In the genomic region with DNA sequence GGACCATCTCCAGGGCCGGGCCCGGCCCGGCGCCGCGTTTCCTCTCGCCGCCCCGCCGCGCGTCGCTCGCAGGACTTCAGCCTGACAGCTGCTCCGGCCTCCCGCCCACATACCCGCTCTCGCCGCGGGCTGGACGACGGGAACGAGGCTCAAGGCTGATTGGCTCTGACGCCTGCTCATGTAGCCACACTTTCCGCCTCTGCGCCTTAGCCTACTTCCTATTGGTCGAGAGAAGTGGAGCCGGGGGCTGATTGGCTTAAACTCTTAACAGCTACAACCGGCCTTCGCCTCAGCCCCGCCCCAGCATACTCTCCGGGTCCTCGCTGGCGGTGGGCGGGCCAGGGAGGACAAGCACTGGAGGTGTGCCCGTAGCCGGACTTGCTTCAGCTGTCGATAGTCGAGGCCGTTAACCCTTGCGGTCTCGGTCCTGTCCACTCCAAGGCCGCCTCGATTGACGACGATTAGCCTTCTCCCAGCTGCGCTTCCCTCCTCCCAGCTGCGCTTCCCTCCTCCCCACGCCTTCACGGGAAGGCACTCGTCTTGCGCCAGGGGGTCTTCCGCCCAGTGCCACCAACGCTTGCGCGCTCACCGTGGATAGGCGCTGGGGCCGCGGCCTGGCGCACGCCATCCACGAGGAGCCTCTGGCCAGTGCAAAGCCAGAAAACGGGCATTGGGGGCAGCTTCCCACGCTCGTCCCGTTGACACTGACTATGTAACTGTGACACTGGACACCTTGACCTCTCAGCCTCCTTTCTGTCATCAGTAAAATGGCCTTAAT, we compare ENCODE assay signal across 1 cellular context.
TF ChIP-seq lines count a peak whose summit lies in the region.

A gene (minus strand): TSS at position 86 of the 778 bp plus-strand sequence. CDS start 79 bp downstream, at position 7.

TF ChIP-seq in K562, 482 proteins besides CTCF, POLR2A, EP300 and RAD21 (continued from another document and continues in another):
- TF ChIP-seq, protein P1, sequence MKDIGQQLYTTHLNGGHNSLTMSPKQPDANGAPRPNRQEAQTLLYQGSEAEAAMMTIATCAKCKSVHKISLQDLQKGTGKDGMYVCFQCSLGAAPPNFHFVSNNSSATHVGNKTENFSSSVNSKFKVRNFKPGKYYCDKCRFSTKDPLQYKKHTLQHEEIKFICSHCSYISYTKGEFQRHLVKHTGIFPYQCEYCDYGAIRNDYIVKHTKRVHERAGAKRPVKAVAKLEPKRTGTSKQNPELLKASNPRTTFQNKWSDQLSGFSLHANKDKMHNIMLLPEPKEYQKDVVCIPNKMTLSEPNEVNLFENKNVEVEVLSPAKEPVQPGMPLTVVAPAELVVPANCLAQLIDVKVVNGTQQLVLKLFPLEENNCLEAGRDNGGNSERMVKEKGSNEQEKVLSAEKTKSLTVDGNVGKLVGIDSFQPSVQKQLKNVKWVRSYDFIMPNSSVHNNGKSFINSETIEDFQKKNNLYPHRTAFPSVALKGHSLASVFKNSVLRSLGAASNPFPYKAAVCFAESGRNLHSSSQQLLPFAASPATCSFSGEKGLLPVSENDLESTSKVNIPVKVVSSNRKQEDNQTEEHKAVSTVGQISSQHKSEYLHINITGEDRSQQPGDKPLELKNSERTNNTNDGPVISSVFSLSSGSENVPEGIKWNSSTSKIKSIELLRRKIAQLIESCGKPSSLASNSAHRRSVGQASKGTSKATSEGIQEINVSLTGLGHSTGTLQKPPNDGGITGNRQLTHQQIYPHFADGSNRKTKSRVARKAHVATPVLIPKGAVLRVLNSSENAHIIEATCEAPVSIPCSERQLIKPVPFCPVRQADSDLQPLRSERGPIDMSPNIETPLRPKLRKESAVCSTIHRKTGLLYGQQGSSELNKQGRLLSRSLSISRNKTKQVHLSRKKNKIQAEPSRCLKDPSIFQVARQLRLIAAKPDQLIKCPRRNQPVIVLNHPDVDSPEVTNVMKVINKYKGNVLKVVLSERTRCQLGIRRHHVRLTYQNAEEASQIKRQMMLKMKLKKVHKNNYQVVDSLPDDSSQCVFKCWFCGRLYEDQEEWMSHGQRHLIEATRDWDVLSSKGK (CRISPR knock-in tag; IDR thresholded peaks at IDR 0.05): no peak
- no peak for TF ChIP-seq ERF (CRISPR knock-in tag; IDR thresholded peaks at IDR 0.05)
- TF ChIP-seq ESRRA (IDR thresholded peaks at IDR 0.05; ENCODE audit: borderline replicate concordance, low read depth): 0 out of 2 replicates have a peak, but pooled peaks have one; percentile 4
- peak; percentile 93 for TF ChIP-seq L3MBTL2 (IDR thresholded peaks at IDR 0.05)
- TF ChIP-seq NFYB (IDR thresholded peaks at IDR 0.05; ENCODE audit: extremely low read depth, insufficient read length): peak; percentile 90
- no peak for TF ChIP-seq PTBP1 (IDR thresholded peaks at IDR 0.05; ENCODE audit: low read depth, low read length)
- no peak for TF ChIP-seq ZNF316 (IDR thresholded peaks at IDR 0.05)
- no peak for TF ChIP-seq ZNF785 (CRISPR knock-in tag; IDR thresholded peaks at IDR 0.05)
- TF ChIP-seq ZNF212 (CRISPR knock-in tag; IDR thresholded peaks at IDR 0.05): no peak
- peak; percentile 77 for TF ChIP-seq RNF2 (IDR thresholded peaks at IDR 0.05)
- TF ChIP-seq SPI1 (IDR thresholded peaks at IDR 0.05; ENCODE audit: borderline replicate concordance, low read depth, low read length): no peak
- no peak for TF ChIP-seq SNRNP70 (optimal IDR thresholded peaks at IDR 0.05; ENCODE audit: low read depth, low read length)
- no peak for TF ChIP-seq ZNF444 (CRISPR knock-in tag; IDR thresholded peaks at IDR 0.05)
- TF ChIP-seq, protein P2, sequence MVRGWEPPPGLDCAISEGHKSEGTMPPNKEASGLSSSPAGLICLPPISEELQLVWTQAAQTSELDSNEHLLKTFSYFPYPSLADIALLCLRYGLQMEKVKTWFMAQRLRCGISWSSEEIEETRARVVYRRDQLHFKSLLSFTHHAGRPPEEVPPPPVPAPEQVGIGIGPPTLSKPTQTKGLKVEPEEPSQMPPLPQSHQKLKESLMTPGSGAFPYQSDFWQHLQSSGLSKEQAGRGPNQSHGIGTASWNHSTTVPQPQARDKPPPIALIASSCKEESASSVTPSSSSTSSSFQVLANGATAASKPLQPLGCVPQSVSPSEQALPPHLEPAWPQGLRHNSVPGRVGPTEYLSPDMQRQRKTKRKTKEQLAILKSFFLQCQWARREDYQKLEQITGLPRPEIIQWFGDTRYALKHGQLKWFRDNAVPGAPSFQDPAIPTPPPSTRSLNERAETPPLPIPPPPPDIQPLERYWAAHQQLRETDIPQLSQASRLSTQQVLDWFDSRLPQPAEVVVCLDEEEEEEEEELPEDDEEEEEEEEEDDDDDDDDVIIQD (CRISPR knock-in tag; IDR thresholded peaks at IDR 0.05): no peak
- TF ChIP-seq, protein P3, sequence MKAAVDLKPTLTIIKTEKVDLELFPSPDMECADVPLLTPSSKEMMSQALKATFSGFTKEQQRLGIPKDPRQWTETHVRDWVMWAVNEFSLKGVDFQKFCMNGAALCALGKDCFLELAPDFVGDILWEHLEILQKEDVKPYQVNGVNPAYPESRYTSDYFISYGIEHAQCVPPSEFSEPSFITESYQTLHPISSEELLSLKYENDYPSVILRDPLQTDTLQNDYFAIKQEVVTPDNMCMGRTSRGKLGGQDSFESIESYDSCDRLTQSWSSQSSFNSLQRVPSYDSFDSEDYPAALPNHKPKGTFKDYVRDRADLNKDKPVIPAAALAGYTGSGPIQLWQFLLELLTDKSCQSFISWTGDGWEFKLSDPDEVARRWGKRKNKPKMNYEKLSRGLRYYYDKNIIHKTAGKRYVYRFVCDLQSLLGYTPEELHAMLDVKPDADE (conservative IDR thresholded peaks at IDR 0.05; ENCODE audit: control insufficient read depth, low read depth, low read length): 0 out of 2 replicates have a peak, but pooled peaks have one; percentile 12
- TF ChIP-seq ZBED1 (IDR thresholded peaks at IDR 0.05): no peak
- peak; percentile 59; the same call in 1 of the 2 replicates for TF ChIP-seq FOXM1 (IDR thresholded peaks at IDR 0.05; ENCODE audit: low read depth)
- no peak for TF ChIP-seq FOXM1 (CRISPR knock-in tag; IDR thresholded peaks at IDR 0.05; ENCODE audit: low read depth)
- no peak for TF ChIP-seq NCOA4 (IDR thresholded peaks at IDR 0.05; ENCODE audit: partially characterized antibody)
- peak; percentile 58 for TF ChIP-seq ATF1 (CRISPR knock-in tag; IDR thresholded peaks at IDR 0.05)
- peak; percentile 91 for TF ChIP-seq ATF1 (tag; IDR thresholded peaks at IDR 0.05)
- no peak for TF ChIP-seq ZNF668 (CRISPR knock-in tag; IDR thresholded peaks at IDR 0.05)
- no peak for TF ChIP-seq ESRRB (CRISPR knock-in tag; IDR thresholded peaks at IDR 0.05; ENCODE audit: borderline replicate concordance)
- TF ChIP-seq CEBPG (CRISPR knock-in tag; IDR thresholded peaks at IDR 0.05): 0 out of 2 replicates have a peak, but pooled peaks have one; percentile 11
- no peak for TF ChIP-seq CEBPG (tag; conservative IDR thresholded peaks at IDR 0.05 in 1 of 2, IDR thresholded peaks at IDR 0.05 in 1 of 2)
- no peak for TF ChIP-seq NR1H2 (CRISPR knock-in tag; IDR thresholded peaks at IDR 0.05)
- no peak for TF ChIP-seq NFRKB (IDR thresholded peaks at IDR 0.05; ENCODE audit: low read depth)
- TF ChIP-seq PHF21A (IDR thresholded peaks at IDR 0.05; ENCODE audit: borderline replicate concordance, low read depth): no peak; the same call in 1 of the 2 replicates
- TF ChIP-seq, protein P4, sequence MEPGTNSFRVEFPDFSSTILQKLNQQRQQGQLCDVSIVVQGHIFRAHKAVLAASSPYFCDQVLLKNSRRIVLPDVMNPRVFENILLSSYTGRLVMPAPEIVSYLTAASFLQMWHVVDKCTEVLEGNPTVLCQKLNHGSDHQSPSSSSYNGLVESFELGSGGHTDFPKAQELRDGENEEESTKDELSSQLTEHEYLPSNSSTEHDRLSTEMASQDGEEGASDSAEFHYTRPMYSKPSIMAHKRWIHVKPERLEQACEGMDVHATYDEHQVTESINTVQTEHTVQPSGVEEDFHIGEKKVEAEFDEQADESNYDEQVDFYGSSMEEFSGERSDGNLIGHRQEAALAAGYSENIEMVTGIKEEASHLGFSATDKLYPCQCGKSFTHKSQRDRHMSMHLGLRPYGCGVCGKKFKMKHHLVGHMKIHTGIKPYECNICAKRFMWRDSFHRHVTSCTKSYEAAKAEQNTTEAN (CRISPR knock-in tag; IDR thresholded peaks at IDR 0.05): no peak
- TF ChIP-seq KLF13 (tag; IDR thresholded peaks at IDR 0.05; ENCODE audit: borderline replicate concordance, low read depth): peak; percentile 60; the same call in 1 of the 2 replicates
- no peak for TF ChIP-seq KHSRP (IDR thresholded peaks at IDR 0.05)
- TF ChIP-seq, protein P5, sequence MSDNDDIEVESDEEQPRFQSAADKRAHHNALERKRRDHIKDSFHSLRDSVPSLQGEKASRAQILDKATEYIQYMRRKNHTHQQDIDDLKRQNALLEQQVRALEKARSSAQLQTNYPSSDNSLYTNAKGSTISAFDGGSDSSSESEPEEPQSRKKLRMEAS (CRISPR knock-in tag; IDR thresholded peaks at IDR 0.05): peak; percentile 64
- no peak for TF ChIP-seq TAF9B (IDR thresholded peaks at IDR 0.05; ENCODE audit: partially characterized antibody)
- TF ChIP-seq, protein P6, sequence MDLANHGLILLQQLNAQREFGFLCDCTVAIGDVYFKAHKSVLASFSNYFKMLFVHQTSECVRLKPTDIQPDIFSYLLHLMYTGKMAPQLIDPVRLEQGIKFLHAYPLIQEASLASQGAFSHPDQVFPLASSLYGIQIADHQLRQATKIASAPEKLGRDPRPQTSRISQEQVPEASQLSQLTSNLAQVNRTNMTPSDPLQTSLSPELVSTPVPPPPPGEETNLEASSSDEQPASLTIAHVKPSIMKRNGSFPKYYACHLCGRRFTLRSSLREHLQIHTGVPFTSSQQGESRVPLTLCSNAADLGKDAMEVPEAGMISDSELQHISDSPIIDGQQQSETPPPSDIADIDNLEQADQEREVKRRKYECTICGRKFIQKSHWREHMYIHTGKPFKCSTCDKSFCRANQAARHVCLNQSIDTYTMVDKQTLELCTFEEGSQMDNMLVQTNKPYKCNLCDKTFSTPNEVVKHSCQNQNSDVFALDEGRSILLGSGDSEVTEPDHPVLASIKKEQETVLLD (IDR thresholded peaks at IDR 0.05): peak; percentile 76
- no peak for TF ChIP-seq TARDBP (IDR thresholded peaks at IDR 0.05)
- TF ChIP-seq CHD1 (IDR thresholded peaks at IDR 0.05; ENCODE audit: low read length): peak; percentile 61
- TF ChIP-seq XRCC5 (IDR thresholded peaks at IDR 0.05; ENCODE audit: low read depth, low read length): no peak
- TF ChIP-seq KAT8 (IDR thresholded peaks at IDR 0.05; ENCODE audit: low read depth): no peak
- TF ChIP-seq CBFB (CRISPR knock-in tag; IDR thresholded peaks at IDR 0.05): no peak
- TF ChIP-seq NR2F6 (CRISPR knock-in tag; IDR thresholded peaks at IDR 0.05): no peak
- TF ChIP-seq ZBTB17 (CRISPR knock-in tag; IDR thresholded peaks at IDR 0.05): 0 out of 2 replicates have a peak, but pooled peaks have one; percentile 58
- peak; percentile 42 for TF ChIP-seq RBBP5 (IDR thresholded peaks at IDR 0.05; ENCODE audit: borderline replicate concordance, insufficient read depth, low read length, poor library complexity, severe bottlenecking)
- no peak for TF ChIP-seq GABPB1 (CRISPR knock-in tag; IDR thresholded peaks at IDR 0.05)
- no peak for TF ChIP-seq MCM2 (IDR thresholded peaks at IDR 0.05; ENCODE audit: low read depth)
- TF ChIP-seq, protein P7, sequence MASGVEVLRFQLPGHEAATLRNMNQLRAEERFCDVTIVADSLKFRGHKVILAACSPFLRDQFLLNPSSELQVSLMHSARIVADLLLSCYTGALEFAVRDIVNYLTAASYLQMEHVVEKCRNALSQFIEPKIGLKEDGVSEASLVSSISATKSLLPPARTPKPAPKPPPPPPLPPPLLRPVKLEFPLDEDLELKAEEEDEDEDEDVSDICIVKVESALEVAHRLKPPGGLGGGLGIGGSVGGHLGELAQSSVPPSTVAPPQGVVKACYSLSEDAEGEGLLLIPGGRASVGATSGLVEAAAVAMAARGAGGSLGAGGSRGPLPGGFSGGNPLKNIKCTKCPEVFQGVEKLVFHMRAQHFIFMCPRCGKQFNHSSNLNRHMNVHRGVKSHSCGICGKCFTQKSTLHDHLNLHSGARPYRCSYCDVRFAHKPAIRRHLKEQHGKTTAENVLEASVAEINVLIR (CRISPR knock-in tag; IDR thresholded peaks at IDR 0.05): no peak
- TF ChIP-seq SRF (CRISPR knock-in tag; IDR thresholded peaks at IDR 0.05): peak in 1 of 2 experiments; percentile 82; a peak in 1 of 4 replicates
- peak; percentile 70 to 86; a peak in 3 of 4 replicates for TF ChIP-seq SIN3A (IDR thresholded peaks at IDR 0.05; ENCODE audit: borderline replicate concordance in 2 of 2, control insufficient read depth in 1 of 2, low read depth in 2 of 2, low read length in 2 of 2)
- TF ChIP-seq POLR2AphosphoS5 (IDR thresholded peaks at IDR 0.05; ENCODE audit: control insufficient read depth, insufficient read depth, low read depth, low read length): no peak
- no peak for TF ChIP-seq ZBTB7A (IDR thresholded peaks at IDR 0.05; ENCODE audit: borderline replicate concordance, control insufficient read depth, low read depth, low read length)
- TF ChIP-seq EHMT2 (IDR thresholded peaks at IDR 0.05): no peak
- TF ChIP-seq, protein P8, sequence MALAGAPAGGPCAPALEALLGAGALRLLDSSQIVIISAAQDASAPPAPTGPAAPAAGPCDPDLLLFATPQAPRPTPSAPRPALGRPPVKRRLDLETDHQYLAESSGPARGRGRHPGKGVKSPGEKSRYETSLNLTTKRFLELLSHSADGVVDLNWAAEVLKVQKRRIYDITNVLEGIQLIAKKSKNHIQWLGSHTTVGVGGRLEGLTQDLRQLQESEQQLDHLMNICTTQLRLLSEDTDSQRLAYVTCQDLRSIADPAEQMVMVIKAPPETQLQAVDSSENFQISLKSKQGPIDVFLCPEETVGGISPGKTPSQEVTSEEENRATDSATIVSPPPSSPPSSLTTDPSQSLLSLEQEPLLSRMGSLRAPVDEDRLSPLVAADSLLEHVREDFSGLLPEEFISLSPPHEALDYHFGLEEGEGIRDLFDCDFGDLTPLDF (CRISPR knock-in tag; IDR thresholded peaks at IDR 0.05): no peak
- peak; percentile 69 for TF ChIP-seq ATF7 (IDR thresholded peaks at IDR 0.05)
- no peak for TF ChIP-seq FOXK1 (CRISPR knock-in tag; IDR thresholded peaks at IDR 0.05; ENCODE audit: borderline replicate concordance)
- TF ChIP-seq, protein P9, sequence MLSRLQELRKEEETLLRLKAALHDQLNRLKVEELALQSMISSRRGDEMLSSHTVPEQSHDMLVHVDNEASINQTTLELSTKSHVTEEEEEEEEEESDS (CRISPR knock-in tag; IDR thresholded peaks at IDR 0.05): no peak
- TF ChIP-seq, protein P10, sequence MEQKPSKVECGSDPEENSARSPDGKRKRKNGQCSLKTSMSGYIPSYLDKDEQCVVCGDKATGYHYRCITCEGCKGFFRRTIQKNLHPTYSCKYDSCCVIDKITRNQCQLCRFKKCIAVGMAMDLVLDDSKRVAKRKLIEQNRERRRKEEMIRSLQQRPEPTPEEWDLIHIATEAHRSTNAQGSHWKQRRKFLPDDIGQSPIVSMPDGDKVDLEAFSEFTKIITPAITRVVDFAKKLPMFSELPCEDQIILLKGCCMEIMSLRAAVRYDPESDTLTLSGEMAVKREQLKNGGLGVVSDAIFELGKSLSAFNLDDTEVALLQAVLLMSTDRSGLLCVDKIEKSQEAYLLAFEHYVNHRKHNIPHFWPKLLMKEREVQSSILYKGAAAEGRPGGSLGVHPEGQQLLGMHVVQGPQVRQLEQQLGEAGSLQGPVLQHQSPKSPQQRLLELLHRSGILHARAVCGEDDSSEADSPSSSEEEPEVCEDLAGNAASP (IDR thresholded peaks at IDR 0.05): no peak
- no peak for TF ChIP-seq ZNF830 (CRISPR knock-in tag; IDR thresholded peaks at IDR 0.05)
